ENCODE assay signal across 17 cellular contexts in the genomic region with DNA sequence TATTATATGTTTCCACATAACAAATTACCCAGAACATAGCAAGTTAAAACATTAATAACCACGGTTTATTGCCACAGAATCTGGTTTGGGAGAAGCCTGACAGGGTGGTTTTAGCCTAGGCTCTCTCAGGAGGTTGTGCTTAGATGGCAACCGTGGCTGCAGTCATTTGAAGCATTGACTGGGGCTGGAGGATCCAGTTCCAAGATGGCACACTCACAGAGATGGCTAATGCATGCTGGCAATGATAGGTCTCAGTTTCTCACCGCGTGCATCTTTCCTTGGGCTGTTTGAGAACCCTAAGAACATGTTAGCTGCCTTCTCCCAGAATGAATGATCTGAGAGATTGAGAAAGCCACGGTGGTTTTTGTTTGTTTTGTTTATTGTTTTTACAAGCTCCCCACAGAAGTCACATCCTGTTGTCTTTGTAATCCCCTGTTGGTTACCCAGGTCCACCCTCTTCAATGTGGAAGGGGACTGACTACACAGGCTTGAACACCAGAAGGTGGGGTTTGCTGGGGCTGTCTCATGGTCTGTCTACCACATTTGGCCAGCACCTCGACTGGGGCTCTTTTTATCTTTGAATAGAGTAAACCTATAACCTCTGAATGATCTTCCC.
"Had no signal": no experiment of that assay in that cellular context is flagged by ENCODE, and none has a peak within 500 bp of the region (broad histone marks: within the 10 kb centered on the region; RNA-seq: fewer than 3 reads in every experiment).

No MANE protein-coding gene starts in this region.

- H3K36me3 Mint-ChIP-seq: activated naive CD4-positive, alpha-beta T cell treated with anti-CD3 and anti-CD28 coated beads, Interleukin-2, amount 50 U/mL, for 24 hours had no signal

- H3K9me3 Mint-ChIP-seq: activated naive CD4-positive, alpha-beta T cell treated with anti-CD3 and anti-CD28 coated beads, Interleukin-2, amount 50 U/mL, for 24 hours; activated T-cell treated with anti-CD3 and anti-CD28 coated beads, Interleukin-2, amount 50 U/mL, for 24 hours; endodermal cell; immature natural killer cell; nephron had no signal

- H3K27ac ChIP-seq: cardiac muscle cell, skin epidermis, tibial nerve had no signal

- H3K4me1 ChIP-seq: tibial nerve had no signal

- H3K36me3 ChIP-seq: cardiac muscle cell, tibial nerve had no signal

- H3K27me3 Mint-ChIP-seq: activated naive CD4-positive, alpha-beta T cell treated with anti-CD3 and anti-CD28 coated beads, Interleukin-2, amount 50 U/mL, for 24 hours had no signal

- DNase-seq: activated CD4-positive, alpha-beta T cell treated with anti-CD3 and anti-CD28 coated beads, Interleukin-2, amount 50 U/mL, for 1 hour; activated effector memory CD4-positive, alpha-beta T cell treated with Interleukin-2 at 50 U/mL for 16 hours; activated T-cell treated with anti-CD3 and anti-CD28 coated beads, Interleukin-2, amount 50 U/mL, for 24 hours; endodermal cell; head of caudate nucleus; immature natural killer cell; occipital lobe; stimulated activated CD4-positive, alpha-beta T cell treated with anti-CD3 and anti-CD28 coated beads, Interleukin-4, amount 100 ng/mL, for 24 hours; stimulated activated naive CD4-positive, alpha-beta T cell treated with Interleukin-2 at 50 U/mL for 16 hours; substantia nigra; T-helper 9 cell had no signal

- FAIRE-seq: frontal cortex had no signal

- H3K4me3 Mint-ChIP-seq: activated naive CD4-positive, alpha-beta T cell treated with anti-CD3 and anti-CD28 coated beads, Interleukin-2, amount 50 U/mL, for 24 hours; activated T-cell treated with anti-CD3 and anti-CD28 coated beads, Interleukin-2, amount 50 U/mL, for 24 hours; endodermal cell; immature natural killer cell; nephron had no signal

- H3K27ac Mint-ChIP-seq: activated naive CD4-positive, alpha-beta T cell treated with anti-CD3 and anti-CD28 coated beads, Interleukin-2, amount 50 U/mL, for 24 hours; activated T-cell treated with anti-CD3 and anti-CD28 coated beads, Interleukin-2, amount 50 U/mL, for 24 hours; endodermal cell; nephron had no signal

- H3K4me1 Mint-ChIP-seq: activated naive CD4-positive, alpha-beta T cell treated with anti-CD3 and anti-CD28 coated beads, Interleukin-2, amount 50 U/mL, for 24 hours; immature natural killer cell had no signal

- H3K27me3 ChIP-seq: cardiac muscle cell, tibial nerve had no signal

- H3K4me3 ChIP-seq: cardiac muscle cell, skin epidermis, tibial nerve had no signal
